9 cellular contexts compared by ENCODE assay signal in the genomic region with DNA sequence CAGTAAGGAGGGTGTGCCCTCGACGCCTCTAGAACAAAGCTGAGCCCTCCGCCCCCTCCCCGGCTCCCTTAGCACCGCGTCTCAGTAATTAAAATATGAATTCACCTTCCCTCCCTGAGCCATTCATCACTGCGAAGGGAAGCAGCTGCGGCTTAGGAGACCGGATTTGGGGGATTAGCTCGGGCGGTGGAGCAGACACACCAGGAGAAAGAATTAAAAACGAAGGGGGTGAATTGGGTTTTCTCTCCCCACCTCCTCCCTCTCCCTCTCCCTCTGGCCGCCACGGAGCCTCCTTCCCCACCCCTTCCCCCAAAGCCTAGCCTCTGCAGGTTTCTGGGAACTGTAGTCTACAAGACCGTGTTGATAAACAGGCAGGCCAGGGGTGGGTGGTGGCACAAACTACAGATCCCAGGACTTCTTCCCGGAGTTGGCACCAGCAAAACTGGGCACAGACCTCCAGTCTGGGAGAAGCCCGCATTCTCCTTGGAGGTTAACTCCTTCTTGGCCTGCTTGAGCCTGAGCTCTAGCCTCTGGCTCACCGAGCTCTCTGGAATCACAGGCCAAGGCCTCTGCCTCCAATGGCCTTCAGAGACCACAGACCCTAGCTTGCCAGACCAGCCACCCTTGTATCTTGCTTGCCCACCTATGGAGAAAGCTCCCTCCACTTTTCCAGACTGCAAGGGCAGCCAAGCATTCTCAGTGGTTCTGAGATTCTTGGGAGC. TPM values are rescaled to one million over a fixed set of nuclear protein-coding genes. Genes with fewer than 3 reads are reported as not detected.
DNase-seq lines count a peak whose midpoint lies in the region; ATAC-seq and TF ChIP-seq lines count a peak whose summit lies in the region.
"Had no signal": no experiment of that assay in that cellular context is flagged by ENCODE, and none has a peak within 500 bp of the region (broad histone marks: within the 10 kb centered on the region; RNA-seq: fewer than 3 reads in every experiment).

No MANE protein-coding gene starts in this region.

- H3K27ac ChIP-seq in neural progenitor cell, result peak overlapping the region; percentile 91

- H3K36me3 Mint-ChIP-seq in neural progenitor cell, result peaks cover 2% of the 10 kb centered on the region
- H3K36me3 Mint-ChIP-seq in natural killer cell, result no peaks in the 10 kb centered on the region

- intact Hi-C loops in natural killer cell (cut with micrococcal nuclease), result no loop called here

- H3K27me3 Mint-ChIP-seq in neural progenitor cell (ENCODE audit: insufficient read depth, low read depth), result peaks cover 13% of the 10 kb centered on the region
- H3K27me3 Mint-ChIP-seq in natural killer cell (ENCODE audit: low read depth in 2 of 2), result peaks cover 0 to 7% of the 10 kb centered on the region in 2 donors

- H3K4me1 Mint-ChIP-seq in neural progenitor cell (peaks cover 98% of the 10 kb centered on the region), natural killer cell (peaks cover 18 to 20% of the 10 kb centered on the region in 2 donors)

- H3K27ac Mint-ChIP-seq in neural progenitor cell (peak overlapping the region; percentile 93), natural killer cell (no peak overlapping the region)

- H4K20me1 ChIP-seq in neural progenitor cell (ENCODE audit: low read depth), result peaks cover 75% of the 10 kb centered on the region

- H3F3A ChIP-seq in neural progenitor cell (ENCODE audit: low read depth), result peaks cover 97% of the 10 kb centered on the region

- peak in 10 of 14 donors; percentile 26 to 98 (median 64) for DNase-seq in C1 segment of cervical spinal cord (lab: John Stamatoyannopoulos, UW)
- DNase-seq in NCI-H446 (lab: John Stamatoyannopoulos, UW), result peak; percentile 81 to 90
- peak; percentile 32 for DNase-seq in fibroblast of pulmonary artery (ENCODE audit: low read depth)
- peak; percentile 95 for DNase-seq in neural progenitor cell (ENCODE audit: low spot score)
- no peak for DNase-seq in GF-D8 (lab: John Stamatoyannopoulos, UW)
- no peak for DNase-seq in natural killer cell
- no peak for DNase-seq in SKM-1 (lab: John Stamatoyannopoulos, UW; ENCODE audit: unreplicated experiment)
- no peak for DNase-seq in NOMO-1 treated with dmso at 0.1 percent for 144 hours (lab: John Stamatoyannopoulos, UW; ENCODE audit: unreplicated experiment)

- TF ChIP-seq CTCF in fibroblast of pulmonary artery (IDR thresholded peaks at IDR 0.05; ENCODE audit: low read length, missing control alignments), result no peak
- no peak for TF ChIP-seq CTCF in neural progenitor cell (IDR thresholded peaks at IDR 0.05)
- no peak for TF ChIP-seq CTCF in natural killer cell (IDR thresholded peaks at IDR 0.05)

- H2AFZ ChIP-seq in neural progenitor cell (replicated peaks), result no peak overlapping the region

- no peak overlapping the region for H3K4me3 ChIP-seq in fibroblast of pulmonary artery (replicated peaks; ENCODE audit: low read depth, low read length)
- peak overlapping the region; percentile 33 for H3K4me3 ChIP-seq in neural progenitor cell

- H3K4me1 ChIP-seq in neural progenitor cell, result peaks cover 94% of the 10 kb centered on the region

- H3K9ac ChIP-seq in neural progenitor cell, result no peak overlapping the region

- H3K9me3 Mint-ChIP-seq in neural progenitor cell, result no peaks in the 10 kb centered on the region
- H3K9me3 Mint-ChIP-seq in natural killer cell, result no peaks in the 10 kb centered on the region

- no peak for ATAC-seq in natural killer cell
- ATAC-seq: left colon had no signal

- no peaks in the 10 kb centered on the region for H3K9me3 ChIP-seq in neural progenitor cell (ENCODE audit: low read depth)

- H3K36me3 ChIP-seq in neural progenitor cell, result no peaks in the 10 kb centered on the region

- peak overlapping the region; percentile 72 for H3K4me2 ChIP-seq in neural progenitor cell

- H3K4me3 Mint-ChIP-seq in neural progenitor cell (peak overlapping the region; percentile 78), natural killer cell (no peak overlapping the region)

- no peaks in the 10 kb centered on the region for H3K27me3 ChIP-seq in neural progenitor cell

- H3K79me2 ChIP-seq in neural progenitor cell (ENCODE audit: low read depth), result peaks cover 10% of the 10 kb centered on the region

RNA-seq across cellular contexts. Expression of a gene that starts 10.8 kb away (rescaled TPM):
- total RNA-seq in neural progenitor cell (ENCODE audit: low replicate concordance) (13.9 and 25.7 TPM in 2 replicates), natural killer cell (under 1 TPM in 2 of 3 donors, not detected in 1; 0.09 to 0.13 TPM)

RNA-seq across cellular contexts. Expression of a gene that starts 23.2 kb away (rescaled TPM):
- 15.0 and 79.0 TPM in 2 replicates for total RNA-seq in neural progenitor cell (ENCODE audit: low replicate concordance)
- total RNA-seq in natural killer cell, result not detected

RNA-seq across cellular contexts. Expression of a gene that starts 59.4 kb away (rescaled TPM):
- total RNA-seq in neural progenitor cell (ENCODE audit: low replicate concordance) (14.1 and 25.5 TPM in 2 replicates), natural killer cell (1 to 10 TPM; 1.9 to 5.3 (median 4.0) TPM)

Comparison
In these comparisons a context has a peak if more than half of its experiments do, and no peak if none do; other contexts are left out.
1. DNase-seq: peak in C1 segment of cervical spinal cord (10 of 14), NCI-H446 (2 of 2), fibroblast of pulmonary artery (single experiment) and neural progenitor cell (single experiment); none in GF-D8 (single experiment), natural killer cell (single experiment), SKM-1 (single experiment) and NOMO-1 treated with dmso at 0.1 percent for 144 hours (single experiment).
2. RNA of a gene that starts 10.8 kb away (total RNA-seq): 13.9 to 25.7 TPM in neural progenitor cell; 0.09 to 0.13 TPM in natural killer cell; every median in the first group is over 10 times any median in the second.
3. RNA of a gene that starts 23.2 kb away (total RNA-seq): 15.0 to 79.0 TPM in neural progenitor cell; not detected in natural killer cell; every median in the first group is over 10 times any median in the second.